Comparison of ENCODE assay signal across 9 cellular contexts in genomic region chr7:28298870-28299484, GRCh38.
A peak's percentile ranks its signal among the peaks of the same experiment; 100 is the strongest.
DNase-seq lines count a peak whose midpoint lies in the region; ATAC-seq and TF ChIP-seq lines count a peak whose summit lies in the region.
"Had no signal": no experiment of that assay in that cellular context is flagged by ENCODE, and none has a peak within 500 bp of the region (broad histone marks: within the 10 kb centered on the region; RNA-seq: fewer than 3 reads in every experiment).

No MANE protein-coding gene starts in this region.

- H3K27ac ChIP-seq in SK-N-SH (ENCODE audit: low read depth in 2 of 2, low read length in 1 of 2): no peak overlapping the region
- no peak overlapping the region for H3K27ac ChIP-seq in parathyroid adenoma
- no peak overlapping the region for H3K27ac ChIP-seq in CD4-positive, alpha-beta memory T cell (ENCODE audit: low read depth, low read length)
- H3K27ac ChIP-seq: epithelial cell of prostate had no signal

- DNase-seq in COLO668 (lab: John Stamatoyannopoulos, UW; ENCODE audit: unreplicated experiment): peak; percentile 71
- peak; percentile 63 for DNase-seq in M059J (ENCODE audit: low read depth)
- DNase-seq in SK-N-SH: peak; percentile 77
- peak; percentile 75 for DNase-seq in fibroblast of the aortic adventitia (ENCODE audit: low read depth)
- no peak for DNase-seq in CD4-positive, alpha-beta memory T cell
- DNase-seq in NK-92 treated with Interleukin-12 subunit alpha and Interleukin-12 subunit beta, amount 100 ng/mL, for 24 hours (lab: John Stamatoyannopoulos, UW): no peak

- H3K27ac Mint-ChIP-seq in CD4-positive, alpha-beta memory T cell: peak overlapping the region in 1 of 7 donors; percentile 57

- H3K27me3 ChIP-seq in SK-N-SH (ENCODE audit: insufficient read depth): no peaks in the 10 kb centered on the region; the same call in 1 of the 2 replicates
- no peaks in the 10 kb centered on the region for H3K27me3 ChIP-seq in parathyroid adenoma (ENCODE audit: control insufficient read depth, insufficient read depth, low read length)
- H3K27me3 ChIP-seq in CD4-positive, alpha-beta memory T cell (ENCODE audit: insufficient read depth, low read length): no peaks in the 10 kb centered on the region

- H3K4me2 ChIP-seq in SK-N-SH (no peak overlapping the region), parathyroid adenoma (ENCODE audit: low read length) (no peak overlapping the region)

- POLR2A ChIA-PET in SK-N-SH (lab: Yijun Ruan, JAX): interaction anchor here (0.6 kb wide), 1 partner anchor 111 kb away, joined by 3 read pairs; no protein-coding TSS in a partner anchor
- POLR2A ChIA-PET in CD4-positive, alpha-beta memory T cell (lab: Charles Lee; ENCODE audit: partially characterized antibody): no interaction called here

- no peaks in the 10 kb centered on the region for H3K79me2 ChIP-seq in SK-N-SH (ENCODE audit: insufficient read depth)
- H3K79me2 ChIP-seq in parathyroid adenoma: no peaks in the 10 kb centered on the region

- intact Hi-C loops in CD4-positive, alpha-beta memory T cell (cut with micrococcal nuclease): no loop called here

- no peak for ATAC-seq in HG02938 (IDR thresholded peaks at IDR 0.05; ENCODE audit: unreplicated experiment)

- no peaks in the 10 kb centered on the region for H3F3A ChIP-seq in SK-N-SH (replicated peaks; ENCODE audit: insufficient read depth)

- no peaks in the 10 kb centered on the region for H3K9me2 ChIP-seq in SK-N-SH

- H3K4me3 Mint-ChIP-seq in CD4-positive, alpha-beta memory T cell: no peak overlapping the region

- peak; percentile 99 for TF ChIP-seq RAD21 in SK-N-SH (IDR thresholded peaks at IDR 0.05; ENCODE audit: low read length)

- no peak overlapping the region for H3K9ac ChIP-seq in SK-N-SH
- H3K9ac ChIP-seq in parathyroid adenoma: no peak overlapping the region

- CTCF ChIA-PET in SK-N-SH (lab: Yijun Ruan, JAX): interaction anchor here (0.6 to 7.0 kb wide), 82 partner anchors 9 to 1080 kb away, joined by 3 to 68 read pairs (median 4); partner anchors contain the start of gene CREB5
- CTCF ChIA-PET in CD4-positive, alpha-beta memory T cell (lab: Charles Lee; ENCODE audit: partially characterized antibody): interaction anchor here (1.5 kb wide), 1 partner anchor 22 kb away, joined by 3 read pairs; no protein-coding TSS in a partner anchor

- H3K4me1 ChIP-seq in SK-N-SH (ENCODE audit: control insufficient read depth in 1 of 2, insufficient read depth in 2 of 2, low read depth in 1 of 2, low read length in 1 of 2): no peaks in the 10 kb centered on the region; a peak in 2 of 4 replicates
- H3K4me1 ChIP-seq in parathyroid adenoma: no peaks in the 10 kb centered on the region
- H3K4me1 ChIP-seq in CD4-positive, alpha-beta memory T cell (ENCODE audit: insufficient read depth, low read length): no peaks in the 10 kb centered on the region

- H3K36me3 ChIP-seq in SK-N-SH (replicated peaks in 1 of 2; ENCODE audit: control insufficient read depth in 1 of 2, insufficient read depth in 2 of 2, low read length in 1 of 2) (no peaks in the 10 kb centered on the region), parathyroid adenoma (ENCODE audit: control insufficient read depth, insufficient read depth, low read length) (no peaks in the 10 kb centered on the region)
- H3K36me3 ChIP-seq in CD4-positive, alpha-beta memory T cell (ENCODE audit: insufficient read depth, low read length): no peaks in the 10 kb centered on the region

- H3K27me3 Mint-ChIP-seq in CD4-positive, alpha-beta memory T cell: peaks cover 0 to 3% of the 10 kb centered on the region in 2 donors

- TF ChIP-seq CTCF in SK-N-SH (IDR thresholded peaks at IDR 0.05): peak; percentile 79
- peak; percentile 63 for TF ChIP-seq CTCF in fibroblast of the aortic adventitia (IDR thresholded peaks at IDR 0.05; ENCODE audit: insufficient read depth, low read length)
- peak; percentile 37 for TF ChIP-seq CTCF in parathyroid adenoma (IDR thresholded peaks at IDR 0.05)

- no peak overlapping the region for H2AFZ ChIP-seq in SK-N-SH (ENCODE audit: low read depth)
- peak overlapping the region; percentile 67 for H2AFZ ChIP-seq in parathyroid adenoma

- peaks cover 0 to 2% (median 0%) of the 10 kb centered on the region in 8 donors for H3K9me3 Mint-ChIP-seq in CD4-positive, alpha-beta memory T cell

- H3K4me3 ChIP-seq in SK-N-SH (ENCODE audit: low read depth in 2 of 2, low read length in 1 of 2) (no peak overlapping the region), fibroblast of the aortic adventitia (ENCODE audit: low read depth, low read length) (no peak overlapping the region), parathyroid adenoma (ENCODE audit: low read depth, low read length) (no peak overlapping the region)
- H3K4me3 ChIP-seq in CD4-positive, alpha-beta memory T cell (ENCODE audit: low read length in 2 of 2): no peak overlapping the region

- H3K36me3 Mint-ChIP-seq in CD4-positive, alpha-beta memory T cell: no peaks in the 10 kb centered on the region

- 27% methylated on average over 7 of the region's 7 CpGs for WGBS in SK-N-SH (ENCODE audit: low lambda C conversion rate)

- H3K4me1 Mint-ChIP-seq in CD4-positive, alpha-beta memory T cell: no peaks in the 10 kb centered on the region

- H3K9me3 ChIP-seq in SK-N-SH: no peaks in the 10 kb centered on the region
- no peaks in the 10 kb centered on the region for H3K9me3 ChIP-seq in parathyroid adenoma (ENCODE audit: control insufficient read depth, low read length)
- no peaks in the 10 kb centered on the region for H3K9me3 ChIP-seq in CD4-positive, alpha-beta memory T cell (ENCODE audit: control insufficient read depth in 1 of 2, low read length in 2 of 2)

- H4K20me1 ChIP-seq in SK-N-SH (ENCODE audit: insufficient read depth): no peaks in the 10 kb centered on the region

- no peak for TF ChIP-seq EP300 in SK-N-SH (IDR thresholded peaks at IDR 0.05; ENCODE audit: borderline replicate concordance in 1 of 2, low read depth in 1 of 2, low read length in 1 of 2)

TF ChIP-seq in SK-N-SH, 30 proteins besides CTCF, POLR2A, EP300 and RAD21:
- TF ChIP-seq SMC3 (IDR thresholded peaks at IDR 0.05; ENCODE audit: low read depth, low read length): peak; percentile 87
- TF ChIP-seq YY1 (IDR thresholded peaks at IDR 0.05; ENCODE audit: low read depth): no peak
- TF ChIP-seq REST (IDR thresholded peaks at IDR 0.05; ENCODE audit: low read depth, low read length): no peak
- no peak for TF ChIP-seq GABPA (IDR thresholded peaks at IDR 0.05; ENCODE audit: low read depth)
- TF ChIP-seq RFX5 (IDR thresholded peaks at IDR 0.05; ENCODE audit: low read length): peak; percentile 50; the same call in 1 of the 2 replicates
- TF ChIP-seq RCOR1 (IDR thresholded peaks at IDR 0.05; ENCODE audit: low read length): 0 out of 2 replicates have a peak, but pooled peaks have one; percentile 10

Comparison
In these comparisons a context has a peak if more than half of its experiments do, and no peak if none do; other contexts are left out.
1. DNase-seq: peak in COLO668 (single experiment), M059J (single experiment), SK-N-SH (single experiment) and fibroblast of the aortic adventitia (single experiment); none in CD4-positive, alpha-beta memory T cell (0 of 5) and NK-92 treated with Interleukin-12 subunit alpha and Interleukin-12 subunit beta, amount 100 ng/mL, for 24 hours (single experiment).
2. Peak in every context shown above with its lines, with median percentiles within 50 percentile points of each other: CTCF ChIP-seq.